ENCODE assay signal across 9 cellular contexts in genomic region chr16:30762991-30763725, GRCh38. TPM values are rescaled to one million over a fixed set of nuclear protein-coding genes. Genes with fewer than 3 reads are reported as not detected.
DNase-seq lines count a peak whose midpoint lies in the region; ATAC-seq and TF ChIP-seq lines count a peak whose summit lies in the region.
"Had no signal": no experiment of that assay in that cellular context is flagged by ENCODE, and none has a peak within 500 bp of the region (broad histone marks: within the 10 kb centered on the region; RNA-seq: fewer than 3 reads in every experiment).

No MANE protein-coding gene starts in this region.

- peaks cover 0 to 57% (median 36%) of the 10 kb centered on the region in 12 donors for H3K4me1 ChIP-seq in heart left ventricle
- H3K4me1 ChIP-seq in body of pancreas = peaks cover 30% of the 10 kb centered on the region
- H3K4me1 ChIP-seq in upper lobe of left lung = peaks cover 22 to 46% (median 26%) of the 10 kb centered on the region in 4 donors

- intact Hi-C loops in heart left ventricle (cut with DNase I) (loop anchor here in 3 of 10 donors (2.0 to 5.0 kb wide), 4 partner anchors 14 to 66 kb away; partner anchors contain the start of genes PHKG2 (in 1 of the 3) and SRCAP (in 1 of the 3)), cardiac septum (cut with DNase I) (loop anchor here (1.0 to 5.0 kb wide), 2 partner anchors 139 to 165 kb away; no protein-coding TSS in a partner anchor), body of pancreas (cut with DNase I) (no loop called here)

- TF ChIP-seq POLR2A in heart left ventricle (IDR thresholded peaks at IDR 0.05) (no peak), body of pancreas (IDR thresholded peaks at IDR 0.05) (no peak), upper lobe of left lung (IDR thresholded peaks at IDR 0.05) (no peak)

- H3K4me3 ChIP-seq in heart left ventricle = peak overlapping the region; percentile 70 to 99 (median 92)
- peak overlapping the region; percentile 45 to 93 for H3K4me3 ChIP-seq in body of pancreas
- H3K4me3 ChIP-seq in upper lobe of left lung = peak overlapping the region; percentile 82 to 96 (median 90)

- H3K27me3 ChIP-seq in heart left ventricle (no peaks in the 10 kb centered on the region), body of pancreas (no peaks in the 10 kb centered on the region), upper lobe of left lung (no peaks in the 10 kb centered on the region)

- H3K36me3 ChIP-seq in heart left ventricle (peaks cover 0 to 59% (median 53%) of the 10 kb centered on the region in 9 donors), body of pancreas (replicated peaks in 1 of 2; ENCODE audit: insufficient read depth in 1 of 2, low read depth in 2 of 2) (peaks cover 6 to 35% of the 10 kb centered on the region in 2 donors), upper lobe of left lung (peaks cover 36 to 51% (median 44%) of the 10 kb centered on the region in 4 donors)

- peaks cover 17% of the 10 kb centered on the region for H3K36me3 Mint-ChIP-seq in memory B cell

- H3K9me3 ChIP-seq in heart left ventricle (no peaks in the 10 kb centered on the region), body of pancreas (no peaks in the 10 kb centered on the region), upper lobe of left lung (no peaks in the 10 kb centered on the region)

- H3K4me3 Mint-ChIP-seq in memory B cell = peak overlapping the region; percentile 97

- TF ChIP-seq EP300 in upper lobe of left lung (IDR thresholded peaks at IDR 0.05) = no peak

- ATAC-seq in heart left ventricle = no peak
- ATAC-seq in body of pancreas = no peak
- ATAC-seq in memory B cell (ENCODE audit: low read depth) = no peak
- no peak for ATAC-seq in upper lobe of left lung (ENCODE audit: low FRiP score in 2 of 2)
- no peak for ATAC-seq in GM18519 (IDR thresholded peaks at IDR 0.05; ENCODE audit: low FRiP score, unreplicated experiment)
- ATAC-seq in GM21367 (IDR thresholded peaks at IDR 0.05; ENCODE audit: unreplicated experiment) = no peak
- ATAC-seq in HG03135 (IDR thresholded peaks at IDR 0.05; ENCODE audit: unreplicated experiment) = no peak

- H3K27ac Mint-ChIP-seq in memory B cell = peak overlapping the region; percentile 76

- WGBS in heart left ventricle, 4 donors = 55 to 67% (median 65%) methylated on average over 15 of the region's 15 CpGs
- 53 to 56% methylated on average over 15 of the region's 15 CpGs for WGBS in body of pancreas, 2 donors
- WGBS in upper lobe of left lung, 2 donors = 64 to 66% methylated on average over 14 to 15 of the region's 15 CpGs

- peak overlapping the region in 10 of 12 donors; percentile 86 to 97 (median 90) for H3K27ac ChIP-seq in heart left ventricle
- peak overlapping the region in 3 of 4 donors; percentile 80 to 91 (median 88) for H3K27ac ChIP-seq in body of pancreas
- peak overlapping the region; percentile 81 to 95 (median 94) for H3K27ac ChIP-seq in upper lobe of left lung

- no peaks in the 10 kb centered on the region for H3K27me3 Mint-ChIP-seq in memory B cell

- no peaks in the 10 kb centered on the region for H3K9me3 Mint-ChIP-seq in memory B cell

- H3K4me1 Mint-ChIP-seq in memory B cell = peaks cover 34% of the 10 kb centered on the region

- TF ChIP-seq CTCF in heart left ventricle (IDR thresholded peaks at IDR 0.05) = no peak
- TF ChIP-seq CTCF in body of pancreas (IDR thresholded peaks at IDR 0.05) = no peak
- TF ChIP-seq CTCF in upper lobe of left lung (IDR thresholded peaks at IDR 0.05) = no peak

- DNase-seq in heart left ventricle (no peak), cardiac septum (ENCODE audit: low spot score) (no peak), body of pancreas (no peak), memory B cell (ENCODE audit: low spot score in 2 of 2) (no peak), upper lobe of left lung (no peak)
- DNase-seq: activated effector memory CD4-positive, alpha-beta T cell treated with anti-CD3 and anti-CD28 coated beads, Interleukin-2, amount 50 U/mL, for 16 hours had no signal

RNA-seq across cellular contexts. Expression of gene RNF40, which starts 1.0 kb away (rescaled TPM):
- total RNA-seq in heart left ventricle = 10 to 100 TPM; 29.3 to 62.0 (median 50.3) TPM
- polyA plus RNA-seq in heart left ventricle = 10 to 100 TPM; 31.3 to 66.9 TPM
- 47.9 TPM for total RNA-seq in cardiac septum
- 10 to 100 TPM; 44.9 to 79.8 TPM for total RNA-seq in body of pancreas
- total RNA-seq in upper lobe of left lung = 100 to 1,000 TPM in 2 of 6 donors, 10 to 100 TPM in 4; 69.9 to 137 (median 95.2) TPM

RNA-seq across cellular contexts. Expression of gene CFAP119, which starts 1.3 kb away (rescaled TPM):
- total RNA-seq in heart left ventricle (1 to 10 TPM in 4 of 9 donors, under 1 TPM in 5; 0.48 to 1.8 (median 0.95) TPM), cardiac septum (1.0 TPM), body of pancreas (10 to 100 TPM in 1 of 2 donors, 1 to 10 TPM in 1; 1.6 to 28.0 TPM), upper lobe of left lung (10 to 100 TPM in 4 of 6 donors, 1 to 10 TPM in 2; 6.1 to 45.1 (median 16.0) TPM)
- polyA plus RNA-seq in heart left ventricle = 1 to 10 TPM; 1.4 to 2.1 TPM

RNA-seq across cellular contexts. Expression of gene PHKG2, which starts 14.9 kb away (rescaled TPM):
- total RNA-seq in heart left ventricle = 10 to 100 TPM; 13.5 to 26.7 (median 17.9) TPM
- 10 to 100 TPM; 19.5 to 37.7 TPM for polyA plus RNA-seq in heart left ventricle
- total RNA-seq in cardiac septum = 13.2 TPM
- 10 to 100 TPM; 17.6 to 24.7 TPM for total RNA-seq in body of pancreas
- total RNA-seq in upper lobe of left lung = 10 to 100 TPM; 27.4 to 70.2 (median 33.5) TPM

RNA-seq across cellular contexts. Expression of gene ZNF629, which starts 23.8 kb away (rescaled TPM):
- total RNA-seq in heart left ventricle = 10 to 100 TPM; 14.3 to 30.9 (median 22.7) TPM
- 10 to 100 TPM; 11.2 to 14.9 TPM for polyA plus RNA-seq in heart left ventricle
- total RNA-seq in cardiac septum = 22.7 TPM
- total RNA-seq in body of pancreas = 1 to 10 TPM; 8.6 to 9.2 TPM
- total RNA-seq in upper lobe of left lung = 10 to 100 TPM; 13.1 to 32.5 (median 14.8) TPM
